Comparison of ENCODE assay signal across 35 cellular contexts in genomic region chr5:113800686-113801085, GRCh38.
"Had no signal": no experiment of that assay in that cellular context is flagged by ENCODE, and none has a peak within 500 bp of the region (broad histone marks: within the 10 kb centered on the region; RNA-seq: fewer than 3 reads in every experiment).

No MANE protein-coding gene starts in this region.

- H3K4me3 ChIP-seq: MG63 had no signal

- H3K36me3 ChIP-seq: MG63 had no signal

- DNase-seq: Karpas-422, Kasumi-1, KBM-7, KG1, MG63, MM.1S, MV-4-11, NCI-H1048, NCI-H1092, NCI-H1092 treated with DMSO at 0.1 percent for 48 hours, NCI-H1105, NCI-H1105 treated with DMSO at 0.1 percent for 48 hours, NCI-H1417, NCI-H1417 treated with DMSO at 0.1 percent for 48 hours, NCI-H1436, NCI-H1436 treated with DMSO at 0.1 percent for 48 hours, NCI-H146, NCI-H1694, NCI-H1694 treated with DMSO at 0.1 percent for 48 hours, NCI-H187, NCI-H187 treated with DMSO at 0.1 percent for 48 hours, NCI-H1930, NCI-H2029, NCI-H2029 treated with DMSO at 0.1 percent for 48 hours, NCI-H2081, NCI-H2081 treated with DMSO at 0.1 percent for 48 hours, NCI-H2107, NCI-H2171, NCI-H2171 treated with DMSO at 0.1 percent for 48 hours, NCI-H2227 treated with DMSO at 0.1 percent for 48 hours, NCI-H345, NCI-H446, NCI-H446 treated with DMSO at 0.1 percent for 48 hours, NCI-H510A had no signal

- H3K27me3 ChIP-seq: MG63 had no signal

- H3K9ac ChIP-seq: KMS-11 had no signal

- H3K4me2 ChIP-seq: KMS-11 had no signal

- H3K27ac ChIP-seq: KMS-11 had no signal
